ENCODE assay signal across 8 cellular contexts in genomic region chr2:88055436-88056128, GRCh38. TPM values are rescaled to one million over a fixed set of nuclear protein-coding genes. Genes with fewer than 3 reads are reported as not detected.
A peak's percentile ranks its signal among the peaks of the same experiment; 100 is the strongest.
DNase-seq lines count a peak whose midpoint lies in the region; ATAC-seq and TF ChIP-seq lines count a peak whose summit lies in the region.

Gene KRCC1 (minus strand): TSS chr2:88055783. CDS start chr2:88028563, 27,220 bp downstream.

- ATAC-seq in HG02642 (IDR thresholded peaks at IDR 0.05; ENCODE audit: poor library complexity, unreplicated experiment), result peak; percentile 98
- ATAC-seq in activated naive CD4-positive, alpha-beta T cell treated with anti-CD3 and anti-CD28 coated beads, Interleukin-2, amount 50 U/mL, for 72 hours, result peak; percentile 94 to 96
- ATAC-seq in omental fat pad (ENCODE audit: low FRiP score), result peak; percentile 95

- H3K27ac ChIP-seq in temporal lobe (ENCODE audit: low read depth, low read length), result peak within 1 kb of the TSS; percentile 90

- TF ChIP-seq CTCF in omental fat pad (IDR thresholded peaks at IDR 0.05), result no peak

- peaks cover 35 to 37% of the 10 kb centered on the region in 2 donors for H3K36me3 Mint-ChIP-seq in activated naive CD4-positive, alpha-beta T cell treated with anti-CD3 and anti-CD28 coated beads, Interleukin-2, amount 50 U/mL, for 72 hours

- peak within 1 kb of the TSS; percentile 98 for H3K27ac Mint-ChIP-seq in activated naive CD4-positive, alpha-beta T cell treated with anti-CD3 and anti-CD28 coated beads, Interleukin-2, amount 50 U/mL, for 72 hours

- peak; percentile 85 for TF ChIP-seq POLR2A in GM10847 (IDR thresholded peaks at IDR 0.05; ENCODE audit: extremely low read depth, insufficient read length)

- DNase-seq in NCI-H1105 (lab: John Stamatoyannopoulos, UW), result peak; percentile 91
- DNase-seq in SKM-1 (lab: John Stamatoyannopoulos, UW; ENCODE audit: unreplicated experiment), result peak; percentile 90
- peak; percentile 87 to 95 for DNase-seq in activated naive CD4-positive, alpha-beta T cell treated with anti-CD3 and anti-CD28 coated beads, Interleukin-2, amount 50 U/mL, for 72 hours (ENCODE audit: low spot score in 2 of 2)
- peak; percentile 96 for DNase-seq in glomerular visceral epithelial cell (ENCODE audit: extremely low spot score)
- DNase-seq in omental fat pad (ENCODE audit: low spot score), result peak; percentile 64

- no peaks in the 10 kb centered on the region for H3K9me3 Mint-ChIP-seq in activated naive CD4-positive, alpha-beta T cell treated with anti-CD3 and anti-CD28 coated beads, Interleukin-2, amount 50 U/mL, for 72 hours

RNA-seq across cellular contexts. Expression of gene KRCC1, which starts in this region (rescaled TPM):
- total RNA-seq in activated naive CD4-positive, alpha-beta T cell treated with anti-CD3 and anti-CD28 coated beads, Interleukin-2, amount 50 U/mL, for 72 hours, result 10 to 100 TPM in 1 of 2 donors, 1 to 10 TPM in 1; 1.3 to 11.7 TPM
- total RNA-seq in omental fat pad (10 to 100 TPM; 12.2 to 37.8 (median 26.1) TPM), temporal lobe (9.6 TPM)

Comparison
In these comparisons a context has a peak if more than half of its experiments do, and no peak if none do; other contexts are left out.
1. Peak in every context shown above with its lines: DNase-seq, ATAC-seq and H3K27ac ChIP-seq.